Comparison of ENCODE assay signal across 12 cellular contexts in genomic region chr19:47369923-47370625, GRCh38. TPM values are rescaled to one million over a fixed set of nuclear protein-coding genes. Genes with fewer than 3 reads are reported as not detected.
DNase-seq lines count a peak whose midpoint lies in the region; ATAC-seq and TF ChIP-seq lines count a peak whose summit lies in the region.
"Had no signal": no experiment of that assay in that cellular context is flagged by ENCODE, and none has a peak within 500 bp of the region (broad histone marks: within the 10 kb centered on the region; RNA-seq: fewer than 3 reads in every experiment).

No MANE protein-coding gene starts in this region.

- no peaks in the 10 kb centered on the region for H3K79me2 ChIP-seq in neural progenitor cell (ENCODE audit: low read depth)

- H3K27ac ChIP-seq in BLaER1 (no peak overlapping the region), neural progenitor cell (no peak overlapping the region)
- no peak overlapping the region for H3K27ac ChIP-seq in CD8-positive, alpha-beta T cell (ENCODE audit: low read depth, low read length)
- H3K27ac ChIP-seq: VCaP had no signal

- no peaks in the 10 kb centered on the region for H3F3A ChIP-seq in neural progenitor cell (ENCODE audit: low read depth)

- H3K4me3 Mint-ChIP-seq in neural progenitor cell: peak overlapping the region; percentile 42
- H3K4me3 Mint-ChIP-seq in CD8-positive, alpha-beta T cell: no peak overlapping the region

- H3K4me3 ChIP-seq in BLaER1: no peak overlapping the region
- no peak overlapping the region for H3K4me3 ChIP-seq in neural progenitor cell
- H3K4me3 ChIP-seq in CD8-positive, alpha-beta T cell (ENCODE audit: low read depth, low read length): no peak overlapping the region

- H3K4me1 ChIP-seq in BLaER1 (no peaks in the 10 kb centered on the region), neural progenitor cell (no peaks in the 10 kb centered on the region)
- H3K4me1 ChIP-seq in CD8-positive, alpha-beta T cell (ENCODE audit: insufficient read depth, low read length): no peaks in the 10 kb centered on the region

- peaks cover 16% of the 10 kb centered on the region for H3K36me3 Mint-ChIP-seq in neural progenitor cell
- H3K36me3 Mint-ChIP-seq in CD8-positive, alpha-beta T cell: peaks cover 73% of the 10 kb centered on the region

- H4K20me1 ChIP-seq in BLaER1 (peaks cover 38% of the 10 kb centered on the region), neural progenitor cell (ENCODE audit: low read depth) (no peaks in the 10 kb centered on the region)

- no peak for ATAC-seq in CD8-positive, alpha-beta T cell
- ATAC-seq in HG03175 (IDR thresholded peaks at IDR 0.05; ENCODE audit: unreplicated experiment): no peak
- no peak for ATAC-seq in HG03439 (IDR thresholded peaks at IDR 0.05; ENCODE audit: unreplicated experiment)

- H3K27me3 ChIP-seq in BLaER1: no peaks in the 10 kb centered on the region
- H3K27me3 ChIP-seq in neural progenitor cell: no peaks in the 10 kb centered on the region
- H3K27me3 ChIP-seq in CD8-positive, alpha-beta T cell (ENCODE audit: insufficient read depth, low read length): no peaks in the 10 kb centered on the region

- TF ChIP-seq CTCF in neural progenitor cell (IDR thresholded peaks at IDR 0.05): no peak
- TF ChIP-seq CTCF in CD8-positive, alpha-beta T cell (IDR thresholded peaks at IDR 0.05): no peak

- H3K9ac ChIP-seq in BLaER1 (0 out of 2 replicates have a peak overlapping the region, but pooled peaks have one; percentile 14), neural progenitor cell (no peak overlapping the region)

- H3K27me3 Mint-ChIP-seq in neural progenitor cell (ENCODE audit: insufficient read depth, low read depth): peaks cover 3% of the 10 kb centered on the region
- no peaks in the 10 kb centered on the region for H3K27me3 Mint-ChIP-seq in CD8-positive, alpha-beta T cell (ENCODE audit: low read depth)

- no peak overlapping the region for H3K4me2 ChIP-seq in BLaER1
- no peak overlapping the region for H3K4me2 ChIP-seq in neural progenitor cell

- POLR2A ChIA-PET in CD8-positive, alpha-beta T cell (lab: Charles Lee): interaction anchor here (1.1 kb wide), 1 partner anchor 21 kb away, joined by 4 read pairs; the partner anchor contains the start of gene DHX34

- H2AFZ ChIP-seq in neural progenitor cell (replicated peaks): no peak overlapping the region

- no peaks in the 10 kb centered on the region for H3K9me3 ChIP-seq in BLaER1
- H3K9me3 ChIP-seq in neural progenitor cell (ENCODE audit: low read depth): no peaks in the 10 kb centered on the region
- H3K9me3 ChIP-seq in CD8-positive, alpha-beta T cell (ENCODE audit: low read length): no peaks in the 10 kb centered on the region

- no peaks in the 10 kb centered on the region for H3K9me3 Mint-ChIP-seq in neural progenitor cell
- H3K9me3 Mint-ChIP-seq in CD8-positive, alpha-beta T cell: no peaks in the 10 kb centered on the region

- DNase-seq in NCI-H226 (peak; percentile 53), dedifferentiated amniotic fluid mesenchymal stem cell (ENCODE audit: extremely low spot score) (peak; percentile 48), neural progenitor cell (ENCODE audit: low spot score) (no peak), COR-L47 (lab: John Stamatoyannopoulos, UW) (no peak)
- DNase-seq in CD8-positive, alpha-beta T cell: no peak
- DNase-seq: activated gamma-delta T cell, NCI-H774 had no signal

- H3K27ac Mint-ChIP-seq in neural progenitor cell: no peak overlapping the region
- H3K27ac Mint-ChIP-seq in CD8-positive, alpha-beta T cell: no peak overlapping the region

- intact Hi-C loops in CD8-positive, alpha-beta T cell (cut with DNase I, micrococcal nuclease): no loop called here

- no peaks in the 10 kb centered on the region for H3K4me1 Mint-ChIP-seq in neural progenitor cell
- H3K4me1 Mint-ChIP-seq in CD8-positive, alpha-beta T cell (ENCODE audit: low read depth): no peaks in the 10 kb centered on the region

- H3K36me3 ChIP-seq in BLaER1: peaks cover 93% of the 10 kb centered on the region
- no peaks in the 10 kb centered on the region for H3K36me3 ChIP-seq in neural progenitor cell
- peaks cover 45% of the 10 kb centered on the region for H3K36me3 ChIP-seq in CD8-positive, alpha-beta T cell (ENCODE audit: insufficient read depth, low read length)

- CTCF ChIA-PET in CD8-positive, alpha-beta T cell (lab: Charles Lee): interaction anchor here (0.6 kb wide), 1 partner anchor 25 kb away, joined by 3 read pairs; no protein-coding TSS in a partner anchor

RNA-seq across cellular contexts. Expression of gene DHX34, which starts 21.0 kb away (rescaled TPM):
- total RNA-seq in neural progenitor cell (ENCODE audit: low replicate concordance): 12.3 and 29.5 TPM in 2 replicates
- total RNA-seq in CD8-positive, alpha-beta T cell: 1 to 10 TPM; 7.7 to 8.1 TPM

RNA-seq across cellular contexts. Expression of gene C5AR2, which starts 38.1 kb away (rescaled TPM):
- total RNA-seq in neural progenitor cell (ENCODE audit: low replicate concordance): not detected in 2 replicates
- total RNA-seq in CD8-positive, alpha-beta T cell: not detected
- total RNA-seq: epithelial cell of proximal tubule had no signal

RNA-seq across cellular contexts. Expression of gene MEIS3, which starts 49.3 kb away (rescaled TPM):
- total RNA-seq in neural progenitor cell (ENCODE audit: low replicate concordance): 32.2 and 70.5 TPM in 2 replicates
- not detected for total RNA-seq in CD8-positive, alpha-beta T cell

Comparison
In these comparisons a context has a peak if more than half of its experiments do, and no peak if none do; other contexts are left out.
1. DNase-seq: peak in NCI-H226 (single experiment) and dedifferentiated amniotic fluid mesenchymal stem cell (single experiment); none in neural progenitor cell (single experiment), CD8-positive, alpha-beta T cell (0 of 7) and COR-L47 (single experiment).
2. RNA of gene MEIS3, which starts 49.3 kb away (total RNA-seq): 32.2 to 70.5 TPM in neural progenitor cell; not detected in CD8-positive, alpha-beta T cell; every median in the first group is over 10 times any median in the second.